1 cellular context compared by ENCODE assay signal in the genomic region with DNA sequence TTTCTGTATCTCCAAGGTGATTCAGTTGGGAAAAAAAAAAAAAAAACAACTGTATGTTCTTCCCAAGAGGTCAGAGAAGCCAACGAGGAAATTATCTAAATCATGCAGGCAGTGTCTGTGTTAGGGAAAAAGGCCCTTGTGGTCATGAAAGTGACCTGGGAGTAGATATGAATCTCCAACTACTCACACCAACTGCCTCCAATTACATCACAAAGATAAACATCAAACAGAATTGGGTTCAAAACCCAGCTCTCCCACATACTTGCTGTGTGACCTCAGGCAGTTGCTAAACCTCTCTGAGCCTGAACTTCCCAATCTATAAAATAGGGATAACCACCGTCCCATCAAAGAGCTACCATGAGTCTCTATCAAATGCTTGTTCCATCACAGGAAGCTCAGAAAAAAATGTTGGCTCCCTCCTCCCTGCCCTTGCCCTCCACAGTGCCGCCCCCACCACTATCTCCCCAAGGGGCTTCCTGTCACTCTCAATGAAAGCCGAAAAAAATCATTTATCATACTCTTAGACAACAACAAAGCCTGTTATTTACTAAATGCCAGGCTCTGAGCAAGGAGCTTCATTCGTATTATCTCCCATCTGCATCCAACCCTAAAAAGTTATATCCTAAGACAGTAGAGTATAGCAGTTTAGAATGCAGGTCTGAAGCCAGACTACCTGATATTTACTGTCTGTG.
TF ChIP-seq lines count a peak whose summit lies in the region.

No MANE protein-coding gene starts in this region.

TF ChIP-seq in K562, 482 proteins besides CTCF, POLR2A, EP300 and RAD21 (continued from another document and continues in another):
- TF ChIP-seq, protein P1, sequence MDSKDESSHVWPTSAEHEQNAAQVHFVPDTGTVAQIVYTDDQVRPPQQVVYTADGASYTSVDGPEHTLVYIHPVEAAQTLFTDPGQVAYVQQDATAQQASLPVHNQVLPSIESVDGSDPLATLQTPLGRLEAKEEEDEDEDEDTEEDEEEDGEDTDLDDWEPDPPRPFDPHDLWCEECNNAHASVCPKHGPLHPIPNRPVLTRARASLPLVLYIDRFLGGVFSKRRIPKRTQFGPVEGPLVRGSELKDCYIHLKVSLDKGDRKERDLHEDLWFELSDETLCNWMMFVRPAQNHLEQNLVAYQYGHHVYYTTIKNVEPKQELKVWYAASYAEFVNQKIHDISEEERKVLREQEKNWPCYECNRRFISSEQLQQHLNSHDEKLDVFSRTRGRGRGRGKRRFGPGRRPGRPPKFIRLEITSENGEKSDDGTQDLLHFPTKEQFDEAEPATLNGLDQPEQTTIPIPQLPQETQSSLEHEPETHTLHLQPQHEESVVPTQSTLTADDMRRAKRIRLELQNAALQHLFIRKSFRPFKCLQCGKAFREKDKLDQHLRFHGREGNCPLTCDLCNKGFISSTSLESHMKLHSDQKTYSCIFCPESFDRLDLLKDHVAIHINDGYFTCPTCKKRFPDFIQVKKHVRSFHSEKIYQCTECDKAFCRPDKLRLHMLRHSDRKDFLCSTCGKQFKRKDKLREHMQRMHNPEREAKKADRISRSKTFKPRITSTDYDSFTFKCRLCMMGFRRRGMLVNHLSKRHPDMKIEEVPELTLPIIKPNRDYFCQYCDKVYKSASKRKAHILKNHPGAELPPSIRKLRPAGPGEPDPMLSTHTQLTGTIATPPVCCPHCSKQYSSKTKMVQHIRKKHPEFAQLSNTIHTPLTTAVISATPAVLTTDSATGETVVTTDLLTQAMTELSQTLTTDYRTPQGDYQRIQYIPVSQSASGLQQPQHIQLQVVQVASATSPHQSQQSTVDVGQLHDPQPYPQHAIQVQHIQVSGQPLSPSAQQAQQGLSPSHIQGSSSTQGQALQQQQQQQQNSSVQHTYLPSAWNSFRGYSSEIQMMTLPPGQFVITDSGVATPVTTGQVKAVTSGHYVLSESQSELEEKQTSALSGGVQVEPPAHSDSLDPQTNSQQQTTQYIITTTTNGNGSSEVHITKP (IDR thresholded peaks at IDR 0.05; ENCODE audit: partially characterized antibody), result no peak
- TF ChIP-seq NFATC3 (IDR thresholded peaks at IDR 0.05) (no peak), BCOR (IDR thresholded peaks at IDR 0.05) (peak; percentile 98), MEIS2 (IDR thresholded peaks at IDR 0.05; ENCODE audit: partially characterized antibody) (no peak), ZNF696 (CRISPR knock-in tag; conservative IDR thresholded peaks at IDR 0.05) (no peak), ZNF41 (CRISPR knock-in tag; conservative IDR thresholded peaks at IDR 0.05) (no peak), RBM34 (IDR thresholded peaks at IDR 0.05; ENCODE audit: borderline replicate concordance, insufficient read depth, low read length) (no peak), NR2C2 (CRISPR knock-in tag; IDR thresholded peaks at IDR 0.05) (no peak), NR2C2 (tag; IDR thresholded peaks at IDR 0.05) (no peak), HDAC3 (IDR thresholded peaks at IDR 0.05; ENCODE audit: borderline replicate concordance, partially characterized antibody) (no peak), BACH1 (tag; IDR thresholded peaks at IDR 0.05) (no peak), THRAP3 (IDR thresholded peaks at IDR 0.05; ENCODE audit: borderline replicate concordance) (no peak), CREM (IDR thresholded peaks at IDR 0.05; ENCODE audit: low read depth) (peak; percentile 45; the same call in 1 of the 2 replicates), CCAR2 (IDR thresholded peaks at IDR 0.05; ENCODE audit: low read depth, low read length) (no peak), GTF2E2 (tag; IDR thresholded peaks at IDR 0.05) (no peak), YY1 (IDR thresholded peaks at IDR 0.05; ENCODE audit: borderline replicate concordance in 1 of 3, control insufficient read depth in 1 of 3, extremely low read depth in 1 of 3, insufficient read depth in 3 of 3, insufficient read length in 1 of 3, insufficient replicate concordance in 2 of 3, low read depth in 1 of 3, low read length in 2 of 3) (no peak), SOX6 (IDR thresholded peaks at IDR 0.05) (0 out of 2 replicates have a peak, but pooled peaks have one; percentile 36), MEF2A (IDR thresholded peaks at IDR 0.05; ENCODE audit: control insufficient read depth, low read depth, low read length) (no peak), PCBP1 (IDR thresholded peaks at IDR 0.05; ENCODE audit: low read depth, low read length, poor library complexity, severe bottlenecking) (no peak), CHD4 (IDR thresholded peaks at IDR 0.05; ENCODE audit: insufficient read depth, insufficient replicate concordance, low read depth, low read length, poor library complexity, severe bottlenecking) (peak; percentile 92), FOXP1 (CRISPR knock-in tag; IDR thresholded peaks at IDR 0.05) (no peak), ZC3H8 (IDR thresholded peaks at IDR 0.05) (no peak), ZFP1 (CRISPR knock-in tag; IDR thresholded peaks at IDR 0.05) (no peak), CBX8 (IDR thresholded peaks at IDR 0.05; ENCODE audit: borderline replicate concordance, extremely low read depth, low read depth, low read length, poor library complexity, severe bottlenecking) (no peak), ZNF699 (CRISPR knock-in tag; IDR thresholded peaks at IDR 0.05; ENCODE audit: insufficient replicate concordance) (no peak), ZNF507 (tag; conservative IDR thresholded peaks at IDR 0.05) (no peak), SNIP1 (IDR thresholded peaks at IDR 0.05; ENCODE audit: low read depth) (no peak)
- TF ChIP-seq, protein P2, sequence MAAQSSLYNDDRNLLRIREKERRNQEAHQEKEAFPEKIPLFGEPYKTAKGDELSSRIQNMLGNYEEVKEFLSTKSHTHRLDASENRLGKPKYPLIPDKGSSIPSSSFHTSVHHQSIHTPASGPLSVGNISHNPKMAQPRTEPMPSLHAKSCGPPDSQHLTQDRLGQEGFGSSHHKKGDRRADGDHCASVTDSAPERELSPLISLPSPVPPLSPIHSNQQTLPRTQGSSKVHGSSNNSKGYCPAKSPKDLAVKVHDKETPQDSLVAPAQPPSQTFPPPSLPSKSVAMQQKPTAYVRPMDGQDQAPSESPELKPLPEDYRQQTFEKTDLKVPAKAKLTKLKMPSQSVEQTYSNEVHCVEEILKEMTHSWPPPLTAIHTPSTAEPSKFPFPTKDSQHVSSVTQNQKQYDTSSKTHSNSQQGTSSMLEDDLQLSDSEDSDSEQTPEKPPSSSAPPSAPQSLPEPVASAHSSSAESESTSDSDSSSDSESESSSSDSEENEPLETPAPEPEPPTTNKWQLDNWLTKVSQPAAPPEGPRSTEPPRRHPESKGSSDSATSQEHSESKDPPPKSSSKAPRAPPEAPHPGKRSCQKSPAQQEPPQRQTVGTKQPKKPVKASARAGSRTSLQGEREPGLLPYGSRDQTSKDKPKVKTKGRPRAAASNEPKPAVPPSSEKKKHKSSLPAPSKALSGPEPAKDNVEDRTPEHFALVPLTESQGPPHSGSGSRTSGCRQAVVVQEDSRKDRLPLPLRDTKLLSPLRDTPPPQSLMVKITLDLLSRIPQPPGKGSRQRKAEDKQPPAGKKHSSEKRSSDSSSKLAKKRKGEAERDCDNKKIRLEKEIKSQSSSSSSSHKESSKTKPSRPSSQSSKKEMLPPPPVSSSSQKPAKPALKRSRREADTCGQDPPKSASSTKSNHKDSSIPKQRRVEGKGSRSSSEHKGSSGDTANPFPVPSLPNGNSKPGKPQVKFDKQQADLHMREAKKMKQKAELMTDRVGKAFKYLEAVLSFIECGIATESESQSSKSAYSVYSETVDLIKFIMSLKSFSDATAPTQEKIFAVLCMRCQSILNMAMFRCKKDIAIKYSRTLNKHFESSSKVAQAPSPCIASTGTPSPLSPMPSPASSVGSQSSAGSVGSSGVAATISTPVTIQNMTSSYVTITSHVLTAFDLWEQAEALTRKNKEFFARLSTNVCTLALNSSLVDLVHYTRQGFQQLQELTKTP (IDR thresholded peaks at IDR 0.05; ENCODE audit: low read depth in 1 of 2, partially characterized antibody in 2 of 2), result no peak
- TF ChIP-seq, protein P3, sequence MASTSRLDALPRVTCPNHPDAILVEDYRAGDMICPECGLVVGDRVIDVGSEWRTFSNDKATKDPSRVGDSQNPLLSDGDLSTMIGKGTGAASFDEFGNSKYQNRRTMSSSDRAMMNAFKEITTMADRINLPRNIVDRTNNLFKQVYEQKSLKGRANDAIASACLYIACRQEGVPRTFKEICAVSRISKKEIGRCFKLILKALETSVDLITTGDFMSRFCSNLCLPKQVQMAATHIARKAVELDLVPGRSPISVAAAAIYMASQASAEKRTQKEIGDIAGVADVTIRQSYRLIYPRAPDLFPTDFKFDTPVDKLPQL (IDR thresholded peaks at IDR 0.05; ENCODE audit: extremely low read depth, insufficient read length), result no peak
- TF ChIP-seq, protein P4, sequence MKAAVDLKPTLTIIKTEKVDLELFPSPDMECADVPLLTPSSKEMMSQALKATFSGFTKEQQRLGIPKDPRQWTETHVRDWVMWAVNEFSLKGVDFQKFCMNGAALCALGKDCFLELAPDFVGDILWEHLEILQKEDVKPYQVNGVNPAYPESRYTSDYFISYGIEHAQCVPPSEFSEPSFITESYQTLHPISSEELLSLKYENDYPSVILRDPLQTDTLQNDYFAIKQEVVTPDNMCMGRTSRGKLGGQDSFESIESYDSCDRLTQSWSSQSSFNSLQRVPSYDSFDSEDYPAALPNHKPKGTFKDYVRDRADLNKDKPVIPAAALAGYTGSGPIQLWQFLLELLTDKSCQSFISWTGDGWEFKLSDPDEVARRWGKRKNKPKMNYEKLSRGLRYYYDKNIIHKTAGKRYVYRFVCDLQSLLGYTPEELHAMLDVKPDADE (conservative IDR thresholded peaks at IDR 0.05; ENCODE audit: control insufficient read depth, low read depth, low read length), result no peak
- TF ChIP-seq, protein P5, sequence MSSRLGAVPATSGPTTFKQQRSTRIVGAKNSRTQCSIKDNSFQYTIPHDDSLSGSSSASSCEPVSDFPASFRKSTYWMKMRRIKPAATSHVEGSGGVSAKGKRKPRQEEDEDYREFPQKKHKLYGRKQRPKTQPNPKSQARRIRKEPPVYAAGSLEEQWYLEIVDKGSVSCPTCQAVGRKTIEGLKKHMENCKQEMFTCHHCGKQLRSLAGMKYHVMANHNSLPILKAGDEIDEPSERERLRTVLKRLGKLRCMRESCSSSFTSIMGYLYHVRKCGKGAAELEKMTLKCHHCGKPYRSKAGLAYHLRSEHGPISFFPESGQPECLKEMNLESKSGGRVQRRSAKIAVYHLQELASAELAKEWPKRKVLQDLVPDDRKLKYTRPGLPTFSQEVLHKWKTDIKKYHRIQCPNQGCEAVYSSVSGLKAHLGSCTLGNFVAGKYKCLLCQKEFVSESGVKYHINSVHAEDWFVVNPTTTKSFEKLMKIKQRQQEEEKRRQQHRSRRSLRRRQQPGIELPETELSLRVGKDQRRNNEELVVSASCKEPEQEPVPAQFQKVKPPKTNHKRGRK (tag; IDR thresholded peaks at IDR 0.05), result no peak
- TF ChIP-seq, protein P6, sequence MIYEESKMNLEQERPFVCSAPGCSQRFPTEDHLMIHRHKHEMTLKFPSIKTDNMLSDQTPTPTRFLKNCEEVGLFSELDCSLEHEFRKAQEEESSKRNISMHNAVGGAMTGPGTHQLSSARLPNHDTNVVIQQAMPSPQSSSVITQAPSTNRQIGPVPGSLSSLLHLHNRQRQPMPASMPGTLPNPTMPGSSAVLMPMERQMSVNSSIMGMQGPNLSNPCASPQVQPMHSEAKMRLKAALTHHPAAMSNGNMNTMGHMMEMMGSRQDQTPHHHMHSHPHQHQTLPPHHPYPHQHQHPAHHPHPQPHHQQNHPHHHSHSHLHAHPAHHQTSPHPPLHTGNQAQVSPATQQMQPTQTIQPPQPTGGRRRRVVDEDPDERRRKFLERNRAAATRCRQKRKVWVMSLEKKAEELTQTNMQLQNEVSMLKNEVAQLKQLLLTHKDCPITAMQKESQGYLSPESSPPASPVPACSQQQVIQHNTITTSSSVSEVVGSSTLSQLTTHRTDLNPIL (CRISPR knock-in tag; IDR thresholded peaks at IDR 0.05), result no peak
- TF ChIP-seq, protein P7, sequence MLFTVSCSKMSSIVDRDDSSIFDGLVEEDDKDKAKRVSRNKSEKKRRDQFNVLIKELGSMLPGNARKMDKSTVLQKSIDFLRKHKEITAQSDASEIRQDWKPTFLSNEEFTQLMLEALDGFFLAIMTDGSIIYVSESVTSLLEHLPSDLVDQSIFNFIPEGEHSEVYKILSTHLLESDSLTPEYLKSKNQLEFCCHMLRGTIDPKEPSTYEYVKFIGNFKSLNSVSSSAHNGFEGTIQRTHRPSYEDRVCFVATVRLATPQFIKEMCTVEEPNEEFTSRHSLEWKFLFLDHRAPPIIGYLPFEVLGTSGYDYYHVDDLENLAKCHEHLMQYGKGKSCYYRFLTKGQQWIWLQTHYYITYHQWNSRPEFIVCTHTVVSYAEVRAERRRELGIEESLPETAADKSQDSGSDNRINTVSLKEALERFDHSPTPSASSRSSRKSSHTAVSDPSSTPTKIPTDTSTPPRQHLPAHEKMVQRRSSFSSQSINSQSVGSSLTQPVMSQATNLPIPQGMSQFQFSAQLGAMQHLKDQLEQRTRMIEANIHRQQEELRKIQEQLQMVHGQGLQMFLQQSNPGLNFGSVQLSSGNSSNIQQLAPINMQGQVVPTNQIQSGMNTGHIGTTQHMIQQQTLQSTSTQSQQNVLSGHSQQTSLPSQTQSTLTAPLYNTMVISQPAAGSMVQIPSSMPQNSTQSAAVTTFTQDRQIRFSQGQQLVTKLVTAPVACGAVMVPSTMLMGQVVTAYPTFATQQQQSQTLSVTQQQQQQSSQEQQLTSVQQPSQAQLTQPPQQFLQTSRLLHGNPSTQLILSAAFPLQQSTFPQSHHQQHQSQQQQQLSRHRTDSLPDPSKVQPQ (CRISPR knock-in tag; IDR thresholded peaks at IDR 0.05; ENCODE audit: borderline replicate concordance), result no peak
- TF ChIP-seq, protein P8, sequence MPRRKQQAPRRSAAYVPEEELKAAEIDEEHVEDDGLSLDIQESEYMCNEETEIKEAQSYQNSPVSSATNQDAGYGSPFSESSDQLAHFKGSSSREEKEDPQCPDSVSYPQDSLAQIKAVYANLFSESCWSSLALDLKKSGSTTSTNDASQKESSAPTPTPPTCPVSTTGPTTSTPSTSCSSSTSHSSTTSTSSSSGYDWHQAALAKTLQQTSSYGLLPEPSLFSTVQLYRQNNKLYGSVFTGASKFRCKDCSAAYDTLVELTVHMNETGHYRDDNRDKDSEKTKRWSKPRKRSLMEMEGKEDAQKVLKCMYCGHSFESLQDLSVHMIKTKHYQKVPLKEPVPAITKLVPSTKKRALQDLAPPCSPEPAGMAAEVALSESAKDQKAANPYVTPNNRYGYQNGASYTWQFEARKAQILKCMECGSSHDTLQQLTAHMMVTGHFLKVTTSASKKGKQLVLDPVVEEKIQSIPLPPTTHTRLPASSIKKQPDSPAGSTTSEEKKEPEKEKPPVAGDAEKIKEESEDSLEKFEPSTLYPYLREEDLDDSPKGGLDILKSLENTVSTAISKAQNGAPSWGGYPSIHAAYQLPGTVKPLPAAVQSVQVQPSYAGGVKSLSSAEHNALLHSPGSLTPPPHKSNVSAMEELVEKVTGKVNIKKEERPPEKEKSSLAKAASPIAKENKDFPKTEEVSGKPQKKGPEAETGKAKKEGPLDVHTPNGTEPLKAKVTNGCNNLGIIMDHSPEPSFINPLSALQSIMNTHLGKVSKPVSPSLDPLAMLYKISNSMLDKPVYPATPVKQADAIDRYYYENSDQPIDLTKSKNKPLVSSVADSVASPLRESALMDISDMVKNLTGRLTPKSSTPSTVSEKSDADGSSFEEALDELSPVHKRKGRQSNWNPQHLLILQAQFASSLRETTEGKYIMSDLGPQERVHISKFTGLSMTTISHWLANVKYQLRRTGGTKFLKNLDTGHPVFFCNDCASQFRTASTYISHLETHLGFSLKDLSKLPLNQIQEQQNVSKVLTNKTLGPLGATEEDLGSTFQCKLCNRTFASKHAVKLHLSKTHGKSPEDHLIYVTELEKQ (CRISPR knock-in tag; IDR thresholded peaks at IDR 0.05), result no peak
